Comparison of ENCODE assay signal across 25 cellular contexts in genomic region chr15:68196445-68197169, GRCh38. TPM values are rescaled to one million over a fixed set of nuclear protein-coding genes. Genes with fewer than 3 reads are reported as not detected.
DNase-seq lines count a peak whose midpoint lies in the region; ATAC-seq and TF ChIP-seq lines count a peak whose summit lies in the region.
"Had no signal": no experiment of that assay in that cellular context is flagged by ENCODE, and none has a peak within 500 bp of the region (broad histone marks: within the 10 kb centered on the region; RNA-seq: fewer than 3 reads in every experiment).

No MANE protein-coding gene starts in this region.

- H3K36me3 ChIP-seq in gastroesophageal sphincter, result peaks cover 0 to 25% of the 10 kb centered on the region in 2 donors
- peaks cover 19% of the 10 kb centered on the region for H3K36me3 ChIP-seq in PC-3 (ENCODE audit: low read depth, low read length)
- H3K36me3 ChIP-seq: gastrocnemius medialis had no signal

- no peaks in the 10 kb centered on the region for H3K79me2 ChIP-seq in PC-3 (ENCODE audit: low read length)

- no peak for TF ChIP-seq EP300 in gastroesophageal sphincter (IDR thresholded peaks at IDR 0.05)

- H3K4me3 ChIP-seq in gastroesophageal sphincter, result no peak overlapping the region
- no peak overlapping the region for H3K4me3 ChIP-seq in PC-3 (ENCODE audit: low read length)
- H3K4me3 ChIP-seq: ascending aorta, gastrocnemius medialis, lower lobe of right lung, spleen, upper lobe of right lung had no signal

- H3K9me3 ChIP-seq in gastroesophageal sphincter, result no peaks in the 10 kb centered on the region
- no peaks in the 10 kb centered on the region for H3K9me3 ChIP-seq in PC-3 (ENCODE audit: low read length)
- H3K9me3 ChIP-seq: ascending aorta, gastrocnemius medialis, lower lobe of right lung, spleen, upper lobe of right lung had no signal

- no peak overlapping the region for H3K9ac ChIP-seq in PC-3 (ENCODE audit: low read length)

- WGBS in gastroesophageal sphincter (ENCODE audit: low coverage in 1 of 2), 2 donors, result 80 to 88% methylated on average over 1 to 6 of the region's 17 CpGs

- CTCF ChIA-PET in RWPE1 (lab: Yijun Ruan, JAX) (interaction anchor here (0.6 kb wide), 1 partner anchor 14 kb away, joined by 3 read pairs; no protein-coding TSS in a partner anchor), PC-3 (lab: Charles Lee) (interaction anchor here (0.6 kb wide), 1 partner anchor 110 kb away, joined by 6 read pairs; no protein-coding TSS in a partner anchor)

- POLR2A ChIA-PET in RWPE1 (lab: Yijun Ruan, JAX; ENCODE audit: low non-redundant PET) (no interaction called here), PC-3 (lab: Charles Lee; ENCODE audit: unreplicated experiment) (no interaction called here)

- H3F3A ChIP-seq in PC-3 (ENCODE audit: low read length, unreplicated experiment), result no peaks in the 10 kb centered on the region

- H3K27ac ChIP-seq in RWPE1, result peak overlapping the region; percentile 53
- peak overlapping the region in 3 of 4 donors; percentile 57 to 72 (median 58) for H3K27ac ChIP-seq in gastroesophageal sphincter
- peak overlapping the region; percentile 45 for H3K27ac ChIP-seq in substantia nigra (ENCODE audit: low read depth, low read length, poor library complexity, severe bottlenecking)
- no peak overlapping the region for H3K27ac ChIP-seq in PC-3 (ENCODE audit: low read length)
- H3K27ac ChIP-seq: ascending aorta, C4-2B, gastrocnemius medialis, lower lobe of right lung, spleen, upper lobe of right lung had no signal

- TF ChIP-seq POLR2A in gastroesophageal sphincter (IDR thresholded peaks at IDR 0.05), result no peak

- BruUV-seq in PC-3 (replicated peaks; lab: Mats Ljungman, UMichigan), result no TSS peak

- H3K9me2 ChIP-seq in PC-3 (replicated peaks; ENCODE audit: low read length), result no peaks in the 10 kb centered on the region

- no peaks in the 10 kb centered on the region for H4K20me1 ChIP-seq in PC-3 (ENCODE audit: low read length)

- intact Hi-C loops in PC-3 (cut with micrococcal nuclease), result no loop called here

- peak; percentile 49 for DNase-seq in activated CD8-positive, alpha-beta memory T cell treated with anti-CD3 and anti-CD28 coated beads, Interleukin-2, amount 50 U/mL, for 48 hours
- no peak for DNase-seq in activated CD8-positive, alpha-beta memory T cell treated with anti-CD3 and anti-CD28 coated beads, Interleukin-2, amount 50 U/mL, for 4 hours
- DNase-seq in RWPE1 (ENCODE audit: low spot score) (no peak), substantia nigra (lab: John Stamatoyannopoulos, UW) (peak in 1 of 49 donors; percentile 26), PC-3 (no peak), glomerular visceral epithelial cell (ENCODE audit: extremely low spot score) (no peak)
- no peak for DNase-seq in stimulated activated CD4-positive, alpha-beta T cell treated with anti-CD3 and anti-CD28 coated beads, Interleukin-15, amount 100 ng/mL, for 24 hours
- DNase-seq: activated B cell treated with CpG ODN at 0.5 μM for 24 hours; activated CD4-positive, alpha-beta memory T cell treated with anti-CD3 and anti-CD28 coated beads, Interleukin-2, amount 10 ng/mL, durations not matched to agents 7 days and 5 days; activated naive CD4-positive, alpha-beta T cell treated with anti-CD3 and anti-CD28 coated beads, Interleukin-2, amount 50 U/mL, for 16 hours; central memory CD4-positive, alpha-beta T cell; DMS153; effector CD4-positive, alpha-beta T cell; gastrocnemius medialis; lower lobe of right lung; NCI-H187; NCI-H69; retina; spleen; stimulated activated CD4-positive, alpha-beta T cell treated with anti-CD3 and anti-CD28 coated beads, Interleukin-4, amount 100 ng/mL, for 4 hours; T1000; upper lobe of right lung had no signal

- no peak overlapping the region for H3K4me2 ChIP-seq in PC-3 (ENCODE audit: low read length)

- H3K4me1 ChIP-seq in gastroesophageal sphincter (peaks cover 0 to 53% (median 17%) of the 10 kb centered on the region in 3 donors), PC-3 (ENCODE audit: insufficient read depth, low read length) (no peaks in the 10 kb centered on the region)
- H3K4me1 ChIP-seq: upper lobe of right lung had no signal

- TF ChIP-seq CTCF in RWPE1 (conservative IDR thresholded peaks at IDR 0.05; ENCODE audit: low read depth), result no peak
- no peak for TF ChIP-seq CTCF in gastroesophageal sphincter (IDR thresholded peaks at IDR 0.05)
- no peak for TF ChIP-seq CTCF in PC-3 (conservative IDR thresholded peaks at IDR 0.05; ENCODE audit: low read depth, low read length)

- H3K27me3 ChIP-seq in gastroesophageal sphincter, result no peaks in the 10 kb centered on the region
- no peaks in the 10 kb centered on the region for H3K27me3 ChIP-seq in PC-3 (ENCODE audit: low read length)
- H3K27me3 ChIP-seq: ascending aorta, gastrocnemius medialis, spleen, upper lobe of right lung had no signal

- no peak overlapping the region for H2AFZ ChIP-seq in PC-3 (ENCODE audit: low read length)

- ATAC-seq in gastroesophageal sphincter, result no peak
- no peak for ATAC-seq in PC-3
- ATAC-seq: gastrocnemius medialis, lower lobe of right lung, upper lobe of right lung had no signal

RNA-seq across cellular contexts. Expression of gene CALML4, which starts 8.5 kb away (rescaled TPM):
- total RNA-seq in gastroesophageal sphincter (10 to 100 TPM; 16.8 to 77.8 (median 48.9) TPM), PC-3 (2014; rRNA removed) (4.5 and 4.8 TPM in 2 replicates)

RNA-seq across cellular contexts. Expression of gene CLN6, which starts 32.9 kb away (rescaled TPM):
- total RNA-seq in gastroesophageal sphincter (10 to 100 TPM in 3 of 4 donors, 1 to 10 TPM in 1; 6.1 to 14.9 (median 13.3) TPM), PC-3 (2014; rRNA removed) (33.4 and 42.2 TPM in 2 replicates)
